In the genomic region with DNA sequence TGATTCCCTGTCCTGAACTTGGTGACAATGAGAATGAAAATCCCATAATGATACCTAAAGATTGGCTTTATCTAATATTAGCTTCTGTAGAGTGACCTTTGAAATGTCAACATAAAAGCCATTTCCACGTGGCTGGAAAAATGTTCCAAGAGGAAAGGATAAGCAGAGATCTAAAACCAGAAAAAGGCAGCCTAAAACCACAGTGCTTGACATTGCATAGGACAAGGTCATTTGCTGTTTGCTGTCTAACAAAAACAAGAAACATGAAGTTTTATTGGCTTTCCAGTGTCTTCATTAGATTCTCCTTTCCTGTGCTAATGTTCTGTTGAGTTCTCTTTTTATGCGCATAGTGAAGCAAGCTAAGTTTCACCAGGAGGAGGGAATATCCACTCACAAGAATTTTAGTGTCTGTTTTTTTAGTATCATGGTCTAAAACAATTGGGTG, we compare ENCODE assay signal across 1 cellular context.
A peak's percentile ranks its signal among the peaks of the same experiment; 100 is the strongest.
TF ChIP-seq lines count a peak whose summit lies in the region.

No MANE protein-coding gene starts in this region.

TF ChIP-seq in HepG2, 621 proteins besides CTCF, POLR2A, EP300 and RAD21 (continued from another document and continues in another):
- no peak for TF ChIP-seq IRF9 (CRISPR knock-in tag; IDR thresholded peaks at IDR 0.05; ENCODE audit: borderline replicate concordance)
- TF ChIP-seq ZNF670 (CRISPR knock-in tag; IDR thresholded peaks at IDR 0.05; ENCODE audit: borderline replicate concordance) = no peak
- peak; percentile 73; the same call in 1 of the 2 replicates for TF ChIP-seq KAT8 (CRISPR knock-in tag; IDR thresholded peaks at IDR 0.05)
- peak in 1 of 2 experiments; percentile 89; a peak in 2 of 4 replicates for TF ChIP-seq KLF16 (CRISPR knock-in tag; IDR thresholded peaks at IDR 0.05)
- TF ChIP-seq, protein P1, sequence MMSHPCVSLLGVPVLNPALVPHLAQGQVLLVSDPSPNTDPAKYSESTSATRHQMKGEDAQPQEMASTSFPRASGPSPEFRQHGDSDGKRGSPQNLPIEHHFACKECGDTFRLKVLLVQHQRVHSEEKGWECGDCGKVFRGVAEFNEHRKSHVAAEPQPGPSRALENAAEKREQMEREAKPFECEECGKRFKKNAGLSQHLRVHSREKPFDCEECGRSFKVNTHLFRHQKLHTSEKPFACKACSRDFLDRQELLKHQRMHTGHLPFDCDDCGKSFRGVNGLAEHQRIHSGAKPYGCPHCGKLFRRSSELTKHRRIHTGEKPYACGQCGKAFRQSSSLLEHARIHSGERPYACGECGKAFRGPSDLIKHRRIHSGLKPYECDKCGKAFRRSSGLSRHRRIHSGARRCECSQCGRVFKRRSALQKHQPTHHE (CRISPR knock-in tag; IDR thresholded peaks at IDR 0.05; ENCODE audit: borderline replicate concordance) = peak; percentile 43; the same call in 1 of the 2 replicates
- TF ChIP-seq NONO (IDR thresholded peaks at IDR 0.05) = no peak
- TF ChIP-seq NONO (CRISPR knock-in tag; conservative IDR thresholded peaks at IDR 0.05) = no peak
- peak; percentile 47; the same call in 1 of the 2 replicates for TF ChIP-seq ATF1 (CRISPR knock-in tag; IDR thresholded peaks at IDR 0.05)
- peak; percentile 79 for TF ChIP-seq KDM6A (CRISPR knock-in tag; IDR thresholded peaks at IDR 0.05; ENCODE audit: low read depth)
- no peak for TF ChIP-seq ZNF841 (CRISPR knock-in tag; IDR thresholded peaks at IDR 0.05; ENCODE audit: borderline replicate concordance)
- TF ChIP-seq MLX (CRISPR knock-in tag; IDR thresholded peaks at IDR 0.05) = peak; percentile 94
- TF ChIP-seq MBD4 (IDR thresholded peaks at IDR 0.05; ENCODE audit: borderline replicate concordance, low read length) = no peak; the same call in 1 of the 2 replicates
- TF ChIP-seq ZNF207 (IDR thresholded peaks at IDR 0.05; ENCODE audit: borderline replicate concordance) = no peak
- peak; percentile 78; the same call in 1 of the 2 replicates for TF ChIP-seq NCOR1 (IDR thresholded peaks at IDR 0.05; ENCODE audit: borderline replicate concordance, low read length)
- 0 out of 2 replicates have a peak, but pooled peaks have one; percentile 17 for TF ChIP-seq CEBPB (IDR thresholded peaks at IDR 0.05; ENCODE audit: borderline replicate concordance, low read depth, low read length)
- peak; percentile 91; the same call in 1 of the 2 replicates for TF ChIP-seq FOXJ3 (CRISPR knock-in tag; IDR thresholded peaks at IDR 0.05; ENCODE audit: borderline replicate concordance)
- no peak for TF ChIP-seq ZMAT3 (CRISPR knock-in tag; conservative IDR thresholded peaks at IDR 0.05)
- TF ChIP-seq CBFB (CRISPR knock-in tag; IDR thresholded peaks at IDR 0.05) = peak; percentile 97
- TF ChIP-seq ZNF281 (CRISPR knock-in tag; IDR thresholded peaks at IDR 0.05; ENCODE audit: borderline replicate concordance) = peak; percentile 10; the same call in 1 of the 2 replicates
- TF ChIP-seq GATA4 (IDR thresholded peaks at IDR 0.05; ENCODE audit: borderline replicate concordance, low read depth) = peak; percentile 53; the same call in 1 of the 2 replicates
- peak; percentile 98 for TF ChIP-seq ZNF331 (CRISPR knock-in tag; IDR thresholded peaks at IDR 0.05)
- TF ChIP-seq NR2F6 (IDR thresholded peaks at IDR 0.05) = peak; percentile 81
- peak; percentile 90 for TF ChIP-seq NR2F6 (CRISPR knock-in tag; IDR thresholded peaks at IDR 0.05)
- TF ChIP-seq CREM (IDR thresholded peaks at IDR 0.05) = peak; percentile 84
- TF ChIP-seq CREM (CRISPR knock-in tag; IDR thresholded peaks at IDR 0.05) = no peak
- TF ChIP-seq HMG20B (CRISPR knock-in tag; conservative IDR thresholded peaks at IDR 0.05) = peak; percentile 62; the same call in 1 of the 2 replicates
- TF ChIP-seq, protein P2, sequence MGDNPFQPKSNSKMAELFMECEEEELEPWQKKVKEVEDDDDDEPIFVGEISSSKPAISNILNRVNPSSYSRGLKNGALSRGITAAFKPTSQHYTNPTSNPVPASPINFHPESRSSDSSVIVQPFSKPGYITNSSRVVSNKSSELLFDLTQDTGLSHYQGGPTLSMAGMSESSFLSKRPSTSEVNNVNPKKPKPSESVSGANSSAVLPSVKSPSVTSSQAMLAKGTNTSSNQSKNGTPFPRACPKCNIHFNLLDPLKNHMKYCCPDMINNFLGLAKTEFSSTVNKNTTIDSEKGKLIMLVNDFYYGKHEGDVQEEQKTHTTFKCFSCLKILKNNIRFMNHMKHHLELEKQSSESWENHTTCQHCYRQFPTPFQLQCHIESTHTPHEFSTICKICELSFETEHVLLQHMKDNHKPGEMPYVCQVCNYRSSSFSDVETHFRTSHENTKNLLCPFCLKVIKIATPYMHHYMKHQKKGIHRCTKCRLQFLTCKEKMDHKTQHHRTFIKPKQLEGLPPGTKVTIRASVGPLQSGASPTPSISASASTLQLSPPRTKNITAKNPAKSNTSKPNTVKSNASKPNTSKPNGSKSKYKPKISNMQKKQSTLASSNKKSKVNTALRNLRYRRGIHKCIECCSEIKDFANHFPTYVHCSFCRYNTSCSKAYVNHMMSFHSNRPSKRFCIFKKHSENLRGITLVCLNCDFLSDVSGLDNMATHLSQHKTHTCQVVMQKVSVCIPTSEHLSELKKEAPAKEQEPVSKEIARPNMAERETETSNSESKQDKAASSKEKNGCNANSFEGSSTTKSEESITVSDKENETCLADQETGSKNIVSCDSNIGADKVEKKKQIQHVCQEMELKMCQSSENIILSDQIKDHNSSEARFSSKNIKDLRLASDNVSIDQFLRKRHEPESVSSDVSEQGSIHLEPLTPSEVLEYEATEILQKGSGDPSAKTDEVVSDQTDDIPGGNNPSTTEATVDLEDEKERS (CRISPR knock-in tag; IDR thresholded peaks at IDR 0.05) = peak; percentile 61; the same call in 1 of the 2 replicates
- TF ChIP-seq HNF4A (CRISPR knock-in tag; IDR thresholded peaks at IDR 0.05) = peak; percentile 95
- TF ChIP-seq HOMEZ (CRISPR knock-in tag; IDR thresholded peaks at IDR 0.05; ENCODE audit: low read depth) = peak; percentile 96
- peak; percentile 91 for TF ChIP-seq SMAD3 (CRISPR knock-in tag; IDR thresholded peaks at IDR 0.05)
- TF ChIP-seq FOXA1 (IDR thresholded peaks at IDR 0.05) = 0 out of 2 replicates have a peak, but pooled peaks have one; percentile 18
- peak; percentile 82 for TF ChIP-seq FOXA1 (CRISPR knock-in tag; IDR thresholded peaks at IDR 0.05)
- TF ChIP-seq FOXK1 (CRISPR knock-in tag; IDR thresholded peaks at IDR 0.05; ENCODE audit: borderline replicate concordance, low read depth) = peak; percentile 80; the same call in 1 of the 2 replicates
- no peak for TF ChIP-seq AKAP8 (CRISPR knock-in tag; IDR thresholded peaks at IDR 0.05)
- peak; percentile 45; the same call in 1 of the 2 replicates for TF ChIP-seq TOE1 (CRISPR knock-in tag; IDR thresholded peaks at IDR 0.05)
- TF ChIP-seq ZNF83 (CRISPR knock-in tag; IDR thresholded peaks at IDR 0.05; ENCODE audit: borderline replicate concordance) = no peak
- TF ChIP-seq PITX1 (CRISPR knock-in tag; IDR thresholded peaks at IDR 0.05) = peak; percentile 75
- peak; percentile 69; the same call in 1 of the 2 replicates for TF ChIP-seq ZNF878 (CRISPR knock-in tag; IDR thresholded peaks at IDR 0.05)
- TF ChIP-seq NFIC (IDR thresholded peaks at IDR 0.05; ENCODE audit: low read length) = peak; percentile 80
- peak; percentile 77; the same call in 1 of the 2 replicates for TF ChIP-seq ZFP1 (CRISPR knock-in tag; IDR thresholded peaks at IDR 0.05)
- TF ChIP-seq ZBTB20 (CRISPR knock-in tag; IDR thresholded peaks at IDR 0.05; ENCODE audit: borderline replicate concordance, low read depth) = peak; percentile 85; the same call in 1 of the 2 replicates
- peak; percentile 61; the same call in 1 of the 2 replicates for TF ChIP-seq TBX2 (CRISPR knock-in tag; IDR thresholded peaks at IDR 0.05; ENCODE audit: borderline replicate concordance)
- TF ChIP-seq ZMYM4 (CRISPR knock-in tag; IDR thresholded peaks at IDR 0.05) = peak; percentile 74; the same call in 1 of the 2 replicates
- 0 out of 2 replicates have a peak, but pooled peaks have one; percentile 27 for TF ChIP-seq ZNF816 (CRISPR knock-in tag; IDR thresholded peaks at IDR 0.05; ENCODE audit: borderline replicate concordance)
- 0 out of 2 replicates have a peak, but pooled peaks have one; percentile 28 for TF ChIP-seq GFI1 (CRISPR knock-in tag; IDR thresholded peaks at IDR 0.05; ENCODE audit: borderline replicate concordance)
- TF ChIP-seq TARDBP (CRISPR knock-in tag; IDR thresholded peaks at IDR 0.05) = peak; percentile 59; the same call in 1 of the 2 replicates
- TF ChIP-seq KLF11 (CRISPR knock-in tag; IDR thresholded peaks at IDR 0.05) = peak; percentile 43; the same call in 1 of the 2 replicates
- TF ChIP-seq, protein P3, sequence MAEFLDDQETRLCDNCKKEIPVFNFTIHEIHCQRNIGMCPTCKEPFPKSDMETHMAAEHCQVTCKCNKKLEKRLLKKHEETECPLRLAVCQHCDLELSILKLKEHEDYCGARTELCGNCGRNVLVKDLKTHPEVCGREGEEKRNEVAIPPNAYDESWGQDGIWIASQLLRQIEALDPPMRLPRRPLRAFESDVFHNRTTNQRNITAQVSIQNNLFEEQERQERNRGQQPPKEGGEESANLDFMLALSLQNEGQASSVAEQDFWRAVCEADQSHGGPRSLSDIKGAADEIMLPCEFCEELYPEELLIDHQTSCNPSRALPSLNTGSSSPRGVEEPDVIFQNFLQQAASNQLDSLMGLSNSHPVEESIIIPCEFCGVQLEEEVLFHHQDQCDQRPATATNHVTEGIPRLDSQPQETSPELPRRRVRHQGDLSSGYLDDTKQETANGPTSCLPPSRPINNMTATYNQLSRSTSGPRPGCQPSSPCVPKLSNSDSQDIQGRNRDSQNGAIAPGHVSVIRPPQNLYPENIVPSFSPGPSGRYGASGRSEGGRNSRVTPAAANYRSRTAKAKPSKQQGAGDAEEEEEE (CRISPR knock-in tag; IDR thresholded peaks at IDR 0.05; ENCODE audit: borderline replicate concordance) = no peak
- peak; percentile 30; the same call in 1 of the 2 replicates for TF ChIP-seq NR2C2 (CRISPR knock-in tag; IDR thresholded peaks at IDR 0.05; ENCODE audit: borderline replicate concordance)
- TF ChIP-seq KDM3A (CRISPR knock-in tag; IDR thresholded peaks at IDR 0.05; ENCODE audit: low read depth) = peak; percentile 55; the same call in 1 of the 2 replicates
- TF ChIP-seq TCF12 (IDR thresholded peaks at IDR 0.05) = no peak
- no peak for TF ChIP-seq TCF12 (CRISPR knock-in tag; IDR thresholded peaks at IDR 0.05)
- TF ChIP-seq HNF1B (CRISPR knock-in tag; IDR thresholded peaks at IDR 0.05) = peak; percentile 40; the same call in 1 of the 2 replicates
- no peak for TF ChIP-seq ZBTB8A (CRISPR knock-in tag; IDR thresholded peaks at IDR 0.05; ENCODE audit: borderline replicate concordance, low read depth)
- TF ChIP-seq ZNF501 (CRISPR knock-in tag; IDR thresholded peaks at IDR 0.05) = no peak
- TF ChIP-seq AHR (CRISPR knock-in tag; IDR thresholded peaks at IDR 0.05) = no peak
